Comparison of ENCODE assay signal across 1 cellular context in genomic region chr19:35869327-35870123, GRCh38.
A peak's percentile ranks its signal among the peaks of the same experiment; 100 is the strongest.
TF ChIP-seq lines count a peak whose summit lies in the region.

No MANE protein-coding gene starts in this region.

TF ChIP-seq in K562, 482 proteins besides CTCF, POLR2A, EP300 and RAD21 (continued from another document):
- TF ChIP-seq HMGXB4 (CRISPR knock-in tag; IDR thresholded peaks at IDR 0.05), result peak; percentile 40; the same call in 1 of the 2 replicates
- TF ChIP-seq ATF1 (CRISPR knock-in tag; IDR thresholded peaks at IDR 0.05), result no peak
- TF ChIP-seq ATF1 (tag; IDR thresholded peaks at IDR 0.05), result peak; percentile 47
- TF ChIP-seq FOXM1 (IDR thresholded peaks at IDR 0.05; ENCODE audit: low read depth), result no peak
- no peak for TF ChIP-seq FOXM1 (CRISPR knock-in tag; IDR thresholded peaks at IDR 0.05; ENCODE audit: low read depth)
- peak in 1 of 2 experiments; percentile 63; a peak in 1 of 4 replicates for TF ChIP-seq SRF (CRISPR knock-in tag; IDR thresholded peaks at IDR 0.05)
- peak; percentile 41; the same call in 1 of the 2 replicates for TF ChIP-seq EHMT2 (IDR thresholded peaks at IDR 0.05)
- no peak for TF ChIP-seq RAD51 (IDR thresholded peaks at IDR 0.05; ENCODE audit: borderline replicate concordance, low read depth)
- TF ChIP-seq TOE1 (IDR thresholded peaks at IDR 0.05; ENCODE audit: borderline replicate concordance), result peak; percentile 21; the same call in 1 of the 2 replicates
- TF ChIP-seq TOE1 (CRISPR knock-in tag; IDR thresholded peaks at IDR 0.05; ENCODE audit: borderline replicate concordance, low read depth), result no peak
- peak; percentile 96 for TF ChIP-seq MAX (CRISPR knock-in tag; IDR thresholded peaks at IDR 0.05)
- 0 out of 2 replicates have a peak, but pooled peaks have one; percentile 7 for TF ChIP-seq SPI1 (IDR thresholded peaks at IDR 0.05; ENCODE audit: borderline replicate concordance, low read depth, low read length)
- TF ChIP-seq HDAC2 (IDR thresholded peaks at IDR 0.05), result 0 out of 2 replicates have a peak, but pooled peaks have one; percentile 47
- no peak for TF ChIP-seq ZNF217 (CRISPR knock-in tag; IDR thresholded peaks at IDR 0.05)
- peak in 1 of 2 experiments; percentile 19; a peak in 2 of 4 replicates for TF ChIP-seq FOXK2 (conservative IDR thresholded peaks at IDR 0.05 in 1 of 2, IDR thresholded peaks at IDR 0.05 in 1 of 2; ENCODE audit: low read depth in 2 of 2)
- no peak for TF ChIP-seq CREB1 (IDR thresholded peaks at IDR 0.05)
- TF ChIP-seq CREB1 (CRISPR knock-in tag; IDR thresholded peaks at IDR 0.05), result peak; percentile 39; the same call in 1 of the 2 replicates
- peak; percentile 98 for TF ChIP-seq HNRNPLL (IDR thresholded peaks at IDR 0.05; ENCODE audit: low read depth, low read length, poor library complexity, severe bottlenecking)
- TF ChIP-seq, protein P1, sequence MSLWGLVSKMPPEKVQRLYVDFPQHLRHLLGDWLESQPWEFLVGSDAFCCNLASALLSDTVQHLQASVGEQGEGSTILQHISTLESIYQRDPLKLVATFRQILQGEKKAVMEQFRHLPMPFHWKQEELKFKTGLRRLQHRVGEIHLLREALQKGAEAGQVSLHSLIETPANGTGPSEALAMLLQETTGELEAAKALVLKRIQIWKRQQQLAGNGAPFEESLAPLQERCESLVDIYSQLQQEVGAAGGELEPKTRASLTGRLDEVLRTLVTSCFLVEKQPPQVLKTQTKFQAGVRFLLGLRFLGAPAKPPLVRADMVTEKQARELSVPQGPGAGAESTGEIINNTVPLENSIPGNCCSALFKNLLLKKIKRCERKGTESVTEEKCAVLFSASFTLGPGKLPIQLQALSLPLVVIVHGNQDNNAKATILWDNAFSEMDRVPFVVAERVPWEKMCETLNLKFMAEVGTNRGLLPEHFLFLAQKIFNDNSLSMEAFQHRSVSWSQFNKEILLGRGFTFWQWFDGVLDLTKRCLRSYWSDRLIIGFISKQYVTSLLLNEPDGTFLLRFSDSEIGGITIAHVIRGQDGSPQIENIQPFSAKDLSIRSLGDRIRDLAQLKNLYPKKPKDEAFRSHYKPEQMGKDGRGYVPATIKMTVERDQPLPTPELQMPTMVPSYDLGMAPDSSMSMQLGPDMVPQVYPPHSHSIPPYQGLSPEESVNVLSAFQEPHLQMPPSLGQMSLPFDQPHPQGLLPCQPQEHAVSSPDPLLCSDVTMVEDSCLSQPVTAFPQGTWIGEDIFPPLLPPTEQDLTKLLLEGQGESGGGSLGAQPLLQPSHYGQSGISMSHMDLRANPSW (CRISPR knock-in tag; IDR thresholded peaks at IDR 0.05), result peak; percentile 62; the same call in 1 of the 2 replicates
- TF ChIP-seq MAZ (CRISPR knock-in tag; conservative IDR thresholded peaks at IDR 0.05 in 1 of 2, IDR thresholded peaks at IDR 0.05 in 1 of 2), result peak in 1 of 2 experiments; percentile 36; a peak in 2 of 4 replicates
- peak; percentile 30; the same call in 1 of the 2 replicates for TF ChIP-seq JUN (IDR thresholded peaks at IDR 0.05; ENCODE audit: borderline replicate concordance, low read depth, low read length)
- TF ChIP-seq JUN (CRISPR knock-in tag; IDR thresholded peaks at IDR 0.05; ENCODE audit: borderline replicate concordance), result no peak
- TF ChIP-seq TFAP4 (CRISPR knock-in tag; IDR thresholded peaks at IDR 0.05; ENCODE audit: borderline replicate concordance), result peak; percentile 76; the same call in 1 of the 2 replicates
- peak; percentile 77; the same call in 1 of the 2 replicates for TF ChIP-seq ELF4 (CRISPR knock-in tag; IDR thresholded peaks at IDR 0.05)
- TF ChIP-seq ARNT (IDR thresholded peaks at IDR 0.05), result peak in 1 of 2 experiments; percentile 52; a peak in 1 of 4 replicates
- TF ChIP-seq MYC (IDR thresholded peaks at IDR 0.05; ENCODE audit: low read depth, low read length), result peak; percentile 46; the same call in 1 of the 2 replicates
- no peak for TF ChIP-seq MYC (CRISPR knock-in tag; IDR thresholded peaks at IDR 0.05; ENCODE audit: borderline replicate concordance, low read depth)
- TF ChIP-seq TGIF2 (CRISPR knock-in tag; IDR thresholded peaks at IDR 0.05), result no peak
- no peak for TF ChIP-seq MAFG (tag; conservative IDR thresholded peaks at IDR 0.05)
- peak; percentile 28; the same call in 1 of the 2 replicates for TF ChIP-seq RB1 (IDR thresholded peaks at IDR 0.05; ENCODE audit: low read depth)
- peak; percentile 93 for TF ChIP-seq MGA (IDR thresholded peaks at IDR 0.05)
- no peak for TF ChIP-seq NR3C1 (CRISPR knock-in tag; IDR thresholded peaks at IDR 0.05)
- peak; percentile 95 for TF ChIP-seq RFX1 (IDR thresholded peaks at IDR 0.05)
